In the genomic region with DNA sequence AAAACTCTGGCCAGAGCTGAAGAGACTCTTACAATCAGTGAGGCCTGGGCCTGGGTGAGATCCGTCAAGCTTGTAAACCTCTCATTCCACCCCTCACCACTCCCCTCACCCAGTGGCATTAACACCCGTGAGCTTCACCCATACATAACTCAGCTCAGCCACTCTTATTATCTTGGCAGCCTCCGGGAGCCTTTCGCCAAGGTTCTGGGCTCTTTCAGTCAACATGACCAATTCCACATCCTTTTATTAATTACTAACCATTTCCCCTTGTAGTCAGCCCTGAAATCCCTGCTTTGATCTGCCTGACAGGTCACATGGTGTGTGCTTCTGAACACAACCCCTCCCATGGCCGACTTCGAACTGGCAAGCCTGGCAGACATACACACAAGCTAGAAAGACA, we compare ENCODE assay signal across 9 cellular contexts.
DNase-seq lines count a peak whose midpoint lies in the region; ATAC-seq and TF ChIP-seq lines count a peak whose summit lies in the region.
"Had no signal": no experiment of that assay in that cellular context is flagged by ENCODE, and none has a peak within 500 bp of the region (broad histone marks: within the 10 kb centered on the region; RNA-seq: fewer than 3 reads in every experiment).

No MANE protein-coding gene starts in this region.

- WGBS in stomach, 5 donors, result 15 to 21% (median 19%) methylated on average over 6 of the region's 6 CpGs

- peak; percentile 36 for DNase-seq in NCI-H748 (lab: John Stamatoyannopoulos, UW; ENCODE audit: unreplicated experiment)
- no peak for DNase-seq in NCI-H748 treated with DMSO at 0.1 percent for 48 hours (lab: John Stamatoyannopoulos, UW)
- peak; percentile 62 for DNase-seq in glomerular endothelial cell (ENCODE audit: extremely low read depth, low read depth, low spot score)
- DNase-seq in stomach, result peak; percentile 39
- no peak for DNase-seq in epidermal melanocyte (ENCODE audit: insufficient read length, low spot score)
- DNase-seq in Peyer's patch, result no peak
- no peak for DNase-seq in mesenteric fat pad (ENCODE audit: low spot score)
- DNase-seq: NCI-H524 had no signal

- H3K4me1 ChIP-seq in stomach (peaks cover 0 to 8% (median 5%) of the 10 kb centered on the region in 4 donors), Peyer's patch (peaks cover 0 to 6% (median 0%) of the 10 kb centered on the region in 4 donors)

- no peak for TF ChIP-seq CTCF in stomach (IDR thresholded peaks at IDR 0.05)
- no peak for TF ChIP-seq CTCF in Peyer's patch (IDR thresholded peaks at IDR 0.05)

- no peaks in the 10 kb centered on the region for H3K36me3 ChIP-seq in stomach
- H3K36me3 ChIP-seq in Peyer's patch, result no peaks in the 10 kb centered on the region

- ATAC-seq in SK-N-SH treated with all-trans-retinoic acid at 6 μM for 48 hours, result peak; percentile 34; the same call in 1 of the 3 replicates

- H3K27ac ChIP-seq in stomach (peak overlapping the region in 4 of 5 donors; percentile 30 to 59 (median 48)), Peyer's patch (peak overlapping the region in 1 of 4 donors; percentile 3)

- H3K27me3 ChIP-seq in stomach (peaks cover 0 to 6% (median 0%) of the 10 kb centered on the region in 3 donors), Peyer's patch (no peaks in the 10 kb centered on the region)

- intact Hi-C loops in stomach (cut with DNase I; ENCODE audit: low total_unique reads), result no loop called here

- TF ChIP-seq EP300 in stomach (IDR thresholded peaks at IDR 0.05), result no peak

- TF ChIP-seq POLR2A in stomach (IDR thresholded peaks at IDR 0.05), result no peak
- no peak for TF ChIP-seq POLR2A in Peyer's patch (IDR thresholded peaks at IDR 0.05)

- H3K9me3 ChIP-seq in stomach (no peaks in the 10 kb centered on the region), Peyer's patch (no peaks in the 10 kb centered on the region)

- H3K4me3 ChIP-seq in stomach (no peak overlapping the region), Peyer's patch (no peak overlapping the region)

TF ChIP-seq in SK-N-SH treated with all-trans-retinoic acid at 6 μM for 48 hours, 23 proteins besides CTCF, POLR2A, EP300 and RAD21:
- TF ChIP-seq, protein P1, sequence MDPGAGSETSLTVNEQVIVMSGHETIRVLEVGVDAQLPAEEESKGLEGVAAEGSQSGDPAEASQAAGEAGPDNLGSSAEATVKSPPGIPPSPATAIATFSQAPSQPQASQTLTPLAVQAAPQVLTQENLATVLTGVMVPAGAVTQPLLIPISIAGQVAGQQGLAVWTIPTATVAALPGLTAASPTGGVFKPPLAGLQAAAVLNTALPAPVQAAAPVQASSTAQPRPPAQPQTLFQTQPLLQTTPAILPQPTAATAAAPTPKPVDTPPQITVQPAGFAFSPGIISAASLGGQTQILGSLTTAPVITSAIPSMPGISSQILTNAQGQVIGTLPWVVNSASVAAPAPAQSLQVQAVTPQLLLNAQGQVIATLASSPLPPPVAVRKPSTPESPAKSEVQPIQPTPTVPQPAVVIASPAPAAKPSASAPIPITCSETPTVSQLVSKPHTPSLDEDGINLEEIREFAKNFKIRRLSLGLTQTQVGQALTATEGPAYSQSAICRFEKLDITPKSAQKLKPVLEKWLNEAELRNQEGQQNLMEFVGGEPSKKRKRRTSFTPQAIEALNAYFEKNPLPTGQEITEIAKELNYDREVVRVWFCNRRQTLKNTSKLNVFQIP (CRISPR knock-in tag; IDR thresholded peaks at IDR 0.05; ENCODE audit: borderline replicate concordance, low read depth), result no peak
- TF ChIP-seq BACH2 (CRISPR knock-in tag; IDR thresholded peaks at IDR 0.05; ENCODE audit: borderline replicate concordance), result no peak
- no peak for TF ChIP-seq ZNF565 (CRISPR knock-in tag; conservative IDR thresholded peaks at IDR 0.05; ENCODE audit: low read depth)
- TF ChIP-seq ESRRG (CRISPR knock-in tag; IDR thresholded peaks at IDR 0.05), result no peak
- TF ChIP-seq TCF4 (CRISPR knock-in tag; IDR thresholded peaks at IDR 0.05; ENCODE audit: borderline replicate concordance), result no peak
- TF ChIP-seq ARNTL (CRISPR knock-in tag; IDR thresholded peaks at IDR 0.05; ENCODE audit: borderline replicate concordance, low read depth), result no peak
- no peak for TF ChIP-seq ZFP30 (CRISPR knock-in tag; IDR thresholded peaks at IDR 0.05)
- TF ChIP-seq ZNF70 (CRISPR knock-in tag; IDR thresholded peaks at IDR 0.05), result no peak
- no peak for TF ChIP-seq CSDC2 (CRISPR knock-in tag; IDR thresholded peaks at IDR 0.05)
- TF ChIP-seq ISL1 (CRISPR knock-in tag; IDR thresholded peaks at IDR 0.05), result no peak
- no peak for TF ChIP-seq SNAI2 (CRISPR knock-in tag; IDR thresholded peaks at IDR 0.05)
- TF ChIP-seq, protein P2, sequence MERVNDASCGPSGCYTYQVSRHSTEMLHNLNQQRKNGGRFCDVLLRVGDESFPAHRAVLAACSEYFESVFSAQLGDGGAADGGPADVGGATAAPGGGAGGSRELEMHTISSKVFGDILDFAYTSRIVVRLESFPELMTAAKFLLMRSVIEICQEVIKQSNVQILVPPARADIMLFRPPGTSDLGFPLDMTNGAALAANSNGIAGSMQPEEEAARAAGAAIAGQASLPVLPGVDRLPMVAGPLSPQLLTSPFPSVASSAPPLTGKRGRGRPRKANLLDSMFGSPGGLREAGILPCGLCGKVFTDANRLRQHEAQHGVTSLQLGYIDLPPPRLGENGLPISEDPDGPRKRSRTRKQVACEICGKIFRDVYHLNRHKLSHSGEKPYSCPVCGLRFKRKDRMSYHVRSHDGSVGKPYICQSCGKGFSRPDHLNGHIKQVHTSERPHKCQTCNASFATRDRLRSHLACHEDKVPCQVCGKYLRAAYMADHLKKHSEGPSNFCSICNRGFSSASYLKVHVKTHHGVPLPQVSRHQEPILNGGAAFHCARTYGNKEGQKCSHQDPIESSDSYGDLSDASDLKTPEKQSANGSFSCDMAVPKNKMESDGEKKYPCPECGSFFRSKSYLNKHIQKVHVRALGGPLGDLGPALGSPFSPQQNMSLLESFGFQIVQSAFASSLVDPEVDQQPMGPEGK (CRISPR knock-in tag; IDR thresholded peaks at IDR 0.05; ENCODE audit: borderline replicate concordance), result no peak
- no peak for TF ChIP-seq ZC3H10 (CRISPR knock-in tag; IDR thresholded peaks at IDR 0.05)
- TF ChIP-seq, protein P3, sequence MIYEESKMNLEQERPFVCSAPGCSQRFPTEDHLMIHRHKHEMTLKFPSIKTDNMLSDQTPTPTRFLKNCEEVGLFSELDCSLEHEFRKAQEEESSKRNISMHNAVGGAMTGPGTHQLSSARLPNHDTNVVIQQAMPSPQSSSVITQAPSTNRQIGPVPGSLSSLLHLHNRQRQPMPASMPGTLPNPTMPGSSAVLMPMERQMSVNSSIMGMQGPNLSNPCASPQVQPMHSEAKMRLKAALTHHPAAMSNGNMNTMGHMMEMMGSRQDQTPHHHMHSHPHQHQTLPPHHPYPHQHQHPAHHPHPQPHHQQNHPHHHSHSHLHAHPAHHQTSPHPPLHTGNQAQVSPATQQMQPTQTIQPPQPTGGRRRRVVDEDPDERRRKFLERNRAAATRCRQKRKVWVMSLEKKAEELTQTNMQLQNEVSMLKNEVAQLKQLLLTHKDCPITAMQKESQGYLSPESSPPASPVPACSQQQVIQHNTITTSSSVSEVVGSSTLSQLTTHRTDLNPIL (CRISPR knock-in tag; IDR thresholded peaks at IDR 0.05; ENCODE audit: low read depth), result no peak
- TF ChIP-seq TOX (CRISPR knock-in tag; IDR thresholded peaks at IDR 0.05; ENCODE audit: borderline replicate concordance), result no peak
- no peak for TF ChIP-seq OSR1 (CRISPR knock-in tag; IDR thresholded peaks at IDR 0.05)
- no peak for TF ChIP-seq PPARA (CRISPR knock-in tag; IDR thresholded peaks at IDR 0.05; ENCODE audit: borderline replicate concordance)
- TF ChIP-seq ZNF8 (CRISPR knock-in tag; IDR thresholded peaks at IDR 0.05), result no peak
- no peak for TF ChIP-seq RARB (CRISPR knock-in tag; IDR thresholded peaks at IDR 0.05)
- TF ChIP-seq GLIS3 (CRISPR knock-in tag; IDR thresholded peaks at IDR 0.05), result no peak

Comparison
In these comparisons a context has a peak if more than half of its experiments do, and no peak if none do; other contexts are left out.
1. DNase-seq: peak in NCI-H748 (single experiment), glomerular endothelial cell (single experiment) and stomach (single experiment); none in NCI-H748 treated with DMSO at 0.1 percent for 48 hours (single experiment), epidermal melanocyte (single experiment), Peyer's patch (0 of 3) and mesenteric fat pad (single experiment).